Comparison of ENCODE assay signal across 1 cellular context in genomic region chr12:70920251-70920851, GRCh38.
TF ChIP-seq lines count a peak whose summit lies in the region.

PTPRR (minus strand) TSS chr12:70920738; CDS start chr12:70920390, 348 bp downstream.

TF ChIP-seq in K562, 482 proteins besides CTCF, POLR2A, EP300 and RAD21 (continued from another document):
- TF ChIP-seq ZHX1 (conservative IDR thresholded peaks at IDR 0.05; ENCODE audit: low read length), result no peak
- TF ChIP-seq HSF4 (CRISPR knock-in tag; IDR thresholded peaks at IDR 0.05; ENCODE audit: borderline replicate concordance), result no peak
